8 cellular contexts compared by ENCODE assay signal in the genomic region with DNA sequence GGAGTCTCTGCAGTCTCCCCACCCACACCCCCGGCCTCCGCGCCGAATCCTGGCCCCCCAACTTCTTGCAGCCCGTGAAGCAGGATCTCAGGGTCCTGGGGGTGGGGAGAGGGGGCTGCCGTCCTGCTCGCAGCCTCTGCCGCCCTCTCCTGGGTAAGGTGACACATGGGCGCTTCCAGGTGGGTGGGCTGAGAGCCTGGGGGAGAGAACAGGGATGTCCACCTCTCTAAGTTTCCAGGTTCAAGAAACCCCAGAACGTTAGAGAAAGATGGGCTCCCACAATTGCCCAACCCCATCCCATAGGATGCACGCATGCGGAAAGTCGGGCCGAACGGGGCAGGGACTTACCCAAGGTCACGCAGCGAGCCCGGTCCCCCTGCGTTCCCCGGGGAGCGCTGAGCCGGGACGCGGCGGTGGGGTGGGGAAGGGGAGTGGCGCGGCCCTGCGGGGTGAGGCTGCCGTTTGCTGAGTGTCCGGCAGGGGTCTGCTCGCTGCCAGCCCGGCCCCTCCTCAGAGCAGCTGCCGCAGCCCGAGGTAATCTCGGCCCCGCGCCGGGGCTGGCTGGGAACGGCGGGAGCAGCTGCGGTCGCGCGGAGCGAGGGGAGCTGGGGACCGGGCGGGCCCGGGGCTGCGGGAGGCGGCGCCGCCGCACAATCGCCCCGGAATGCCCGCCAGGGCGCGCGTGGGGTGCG. TPM values are rescaled to one million over a fixed set of nuclear protein-coding genes. Genes with fewer than 3 reads are reported as not detected.
DNase-seq lines count a peak whose midpoint lies in the region; ATAC-seq and TF ChIP-seq lines count a peak whose summit lies in the region.

No MANE protein-coding gene starts in this region.

- H3K4me1 ChIP-seq in PC-9 (replicated peaks; ENCODE audit: insufficient read depth), result peaks cover 32% of the 10 kb centered on the region
- H3K4me1 ChIP-seq in upper lobe of left lung, result peaks cover 21 to 37% (median 24%) of the 10 kb centered on the region in 4 donors

- H3K9me3 ChIP-seq in PC-9 (ENCODE audit: insufficient read depth, low read depth), result no peaks in the 10 kb centered on the region
- no peaks in the 10 kb centered on the region for H3K9me3 ChIP-seq in neural cell (ENCODE audit: low read length)
- no peaks in the 10 kb centered on the region for H3K9me3 ChIP-seq in upper lobe of left lung

- H3F3A ChIP-seq in PC-9 (ENCODE audit: insufficient read depth, low read depth), result peaks cover 51% of the 10 kb centered on the region
- no peaks in the 10 kb centered on the region for H3F3A ChIP-seq in neural cell (ENCODE audit: insufficient read depth, low read length, poor library complexity, severe bottlenecking)

- no TSS peak for BruUV-seq in PC-9 (replicated peaks; lab: Mats Ljungman, UMichigan)

- 2 to 3% methylated on average over 8 to 16 of the region's 60 CpGs for WGBS in upper lobe of left lung, 2 donors

- ATAC-seq in GM19351 (IDR thresholded peaks at IDR 0.05; ENCODE audit: unreplicated experiment), result peak; percentile 61
- peak; percentile 77 to 88 for ATAC-seq in upper lobe of left lung (ENCODE audit: low FRiP score in 2 of 2)

- TF ChIP-seq EP300 in neural cell (conservative IDR thresholded peaks at IDR 0.05; ENCODE audit: poor library complexity, severe bottlenecking), result peak; percentile 19
- no peak for TF ChIP-seq EP300 in upper lobe of left lung (IDR thresholded peaks at IDR 0.05)

- H4K20me1 ChIP-seq in PC-9 (ENCODE audit: insufficient read depth) (peaks cover 15% of the 10 kb centered on the region), neural cell (ENCODE audit: insufficient read depth) (no peaks in the 10 kb centered on the region)

- H3K79me2 ChIP-seq in PC-9 (ENCODE audit: low read depth) (peaks cover 60% of the 10 kb centered on the region), neural cell (replicated peaks; ENCODE audit: insufficient read depth, low read length) (peaks cover 17% of the 10 kb centered on the region)

- H2AFZ ChIP-seq in PC-9, result peak overlapping the region; percentile 82
- peak overlapping the region; percentile 56 for H2AFZ ChIP-seq in neural cell (ENCODE audit: low read depth, low read length)

- TF ChIP-seq CTCF in BJ (IDR thresholded peaks at IDR 0.05; ENCODE audit: insufficient read depth, low read depth, low read length), result peak; percentile 49; the same call in 1 of the 2 replicates
- TF ChIP-seq CTCF in PC-9 (conservative IDR thresholded peaks at IDR 0.05), result peak; percentile 77
- peak; percentile 5 for TF ChIP-seq CTCF in fibroblast of mammary gland (conservative IDR thresholded peaks at IDR 0.05; ENCODE audit: control insufficient read depth, insufficient read depth, low read depth, low read length)
- peak; percentile 75 for TF ChIP-seq CTCF in neural cell (IDR thresholded peaks at IDR 0.05; ENCODE audit: poor library complexity, severe bottlenecking)
- peak in 5 of 6 experiments; percentile 48 to 91 (median 75) for TF ChIP-seq CTCF in upper lobe of left lung (IDR thresholded peaks at IDR 0.05)

- H3K27me3 ChIP-seq in BJ (ENCODE audit: control insufficient read depth, insufficient read depth, low read length) (no peaks in the 10 kb centered on the region), PC-9 (ENCODE audit: insufficient read depth, low read depth) (no peaks in the 10 kb centered on the region), neural cell (ENCODE audit: insufficient read depth, low read depth, low read length) (no peaks in the 10 kb centered on the region), upper lobe of left lung (no peaks in the 10 kb centered on the region)

- CTCF ChIA-PET in BJ (lab: Yijun Ruan, JAX), result interaction anchor here (0.7 to 3.1 kb wide), 17 partner anchors 11 to 167 kb away, joined by 3 to 14 read pairs (median 4); a partner anchor contains a TSS
- CTCF ChIA-PET in PC-9 (lab: Charles Lee), result interaction anchor here (0.7 to 1.6 kb wide), 4 partner anchors 46 to 81 kb away, joined by 3 to 5 read pairs (median 4); a partner anchor contains a TSS

- H3K4me2 ChIP-seq in PC-9 (peak overlapping the region; percentile 86), neural cell (ENCODE audit: low read length) (peak overlapping the region; percentile 55)

- no peak for DNase-seq in BJ (ENCODE audit: low read depth)
- DNase-seq in HUDEP-2 (lab: John Stamatoyannopoulos, UW; ENCODE audit: unreplicated experiment in 76 of 76), result peak in 50 of 76 experiments; percentile 14 to 77 (median 50)
- DNase-seq in PC-9, result peak; percentile 70 to 84
- peak; percentile 41 for DNase-seq in activated T-helper 1 cell treated with Interleukin-2 at 50 U/mL for 16 hours (ENCODE audit: low read depth)
- DNase-seq in fibroblast of mammary gland (ENCODE audit: low read depth), result peak; percentile 31
- DNase-seq in upper lobe of left lung, result peak; percentile 67 to 93

- peaks cover 12% of the 10 kb centered on the region for H3K36me3 ChIP-seq in BJ (ENCODE audit: control insufficient read depth, insufficient read depth, low read length)
- H3K36me3 ChIP-seq in PC-9 (ENCODE audit: low read depth), result peaks cover 16% of the 10 kb centered on the region
- no peaks in the 10 kb centered on the region for H3K36me3 ChIP-seq in neural cell (ENCODE audit: insufficient read depth, low read length)
- H3K36me3 ChIP-seq in upper lobe of left lung, result peaks cover 0 to 21% (median 10%) of the 10 kb centered on the region in 4 donors

- POLR2A ChIA-PET in BJ (lab: Charles Lee), result no interaction called here
- POLR2A ChIA-PET in PC-9 (lab: Charles Lee; ENCODE audit: unreplicated experiment), result interaction anchor here (0.6 to 2.6 kb wide), 5 partner anchors 46 to 136 kb away, joined by 4 to 25 read pairs (median 10); a partner anchor contains a TSS

- TF ChIP-seq RAD21 in neural cell (conservative IDR thresholded peaks at IDR 0.05), result peak; percentile 67

- H3K27ac ChIP-seq in PC-9, result peak overlapping the region; percentile 44
- H3K27ac ChIP-seq in neural cell (ENCODE audit: low read length), result peak overlapping the region; percentile 16
- peak overlapping the region; percentile 90 to 97 (median 96) for H3K27ac ChIP-seq in upper lobe of left lung

- peak in 3 of 4 donors; percentile 36 to 51 (median 42) for TF ChIP-seq POLR2A in upper lobe of left lung (IDR thresholded peaks at IDR 0.05)

- H3K4me3 ChIP-seq in BJ (ENCODE audit: low read depth, low read length) (peak overlapping the region; percentile 81), PC-9 (peak overlapping the region; percentile 97), fibroblast of mammary gland (ENCODE audit: control insufficient read depth, low read depth, low read length) (peak overlapping the region; percentile 87), neural cell (ENCODE audit: low read length) (peak overlapping the region; percentile 100), upper lobe of left lung (peak overlapping the region; percentile 92 to 97 (median 96))

- H3K9me2 ChIP-seq in PC-9 (ENCODE audit: insufficient read depth) (no peaks in the 10 kb centered on the region), neural cell (ENCODE audit: insufficient read depth, low read length) (no peaks in the 10 kb centered on the region)

- intact Hi-C loops in PC-9 (cut with micrococcal nuclease; ENCODE audit: unreplicated experiment), result loop anchor here (1.0 to 5.0 kb wide), 5 partner anchors 28 to 339 kb away; a partner anchor contains a TSS

- H3K9ac ChIP-seq in neural cell (ENCODE audit: low read length), result peak overlapping the region; percentile 97

TF ChIP-seq in neural cell, 6 proteins besides CTCF, POLR2A, EP300 and RAD21 (continues in another document):
- peak; percentile 40 for TF ChIP-seq MXI1 (conservative IDR thresholded peaks at IDR 0.05; ENCODE audit: poor library complexity, severe bottlenecking)

RNA-seq across cellular contexts. Expression of a gene that starts 0.7 kb away (rescaled TPM):
- polyA plus RNA-seq in BJ (2011; rRNA removed) (75.4 and 181 TPM in 2 replicates), neural cell (102 and 121 TPM in 2 replicates)
- polyA minus RNA-seq in BJ (2011; rRNA and poly(A)+ RNA removed), result 131 and 140 TPM in 2 replicates
- total RNA-seq in PC-9 (2021) (502 and 559 TPM in 2 replicates), upper lobe of left lung (100 to 1,000 TPM; 152 to 327 (median 235) TPM)
- polyA minus RNA-seq in neural cell, result 91.2 and 93.2 TPM in 2 replicates

RNA-seq across cellular contexts. Expression of a gene that starts 11.0 kb away (rescaled TPM):
- polyA plus RNA-seq in BJ (2011; rRNA removed), result not detected in 2 replicates
- polyA minus RNA-seq in BJ (2011; rRNA and poly(A)+ RNA removed), result not detected in 2 replicates
- total RNA-seq in PC-9 (2021), result not detected in 2 replicates
- not detected in 2 replicates for polyA plus RNA-seq in neural cell
- polyA minus RNA-seq in neural cell, result not detected in 2 replicates
- total RNA-seq in upper lobe of left lung, result not detected

RNA-seq across cellular contexts. Expression of a gene that starts 46.7 kb away (rescaled TPM):
- polyA plus RNA-seq in BJ (2011; rRNA removed) (13.3 and 33.4 TPM in 2 replicates), neural cell (12.8 and 13.0 TPM in 2 replicates)
- 31.7 and 40.2 TPM in 2 replicates for polyA minus RNA-seq in BJ (2011; rRNA and poly(A)+ RNA removed)
- total RNA-seq in PC-9 (2021) (40.9 and 51.5 TPM in 2 replicates), upper lobe of left lung (10 to 100 TPM; 31.1 to 70.6 (median 50.0) TPM)
- 12.2 and 22.3 TPM in 2 replicates for polyA minus RNA-seq in neural cell

RNA-seq across cellular contexts. Expression of a gene that starts 58.9 kb away (rescaled TPM):
- polyA plus RNA-seq in BJ (2011; rRNA removed) (54.4 and 68.5 TPM in 2 replicates), neural cell (80.5 and 83.2 TPM in 2 replicates)
- 18.6 and 26.8 TPM in 2 replicates for polyA minus RNA-seq in BJ (2011; rRNA and poly(A)+ RNA removed)
- total RNA-seq in PC-9 (2021) (84.5 and 95.0 TPM in 2 replicates), upper lobe of left lung (10 to 100 TPM; 15.7 to 78.6 (median 57.1) TPM)
- polyA minus RNA-seq in neural cell, result 36.3 and 39.2 TPM in 2 replicates

RNA-seq across cellular contexts. Expression of a gene that starts 59.1 kb away (rescaled TPM):
- polyA plus RNA-seq in BJ (2011; rRNA removed), result 474 and 610 TPM in 2 replicates
- 135 and 210 TPM in 2 replicates for polyA minus RNA-seq in BJ (2011; rRNA and poly(A)+ RNA removed)
- 973 and 1,165 TPM in 2 replicates for total RNA-seq in PC-9 (2021)
- 299 and 420 TPM in 2 replicates for polyA plus RNA-seq in neural cell
- polyA minus RNA-seq in neural cell, result 104 and 117 TPM in 2 replicates
- total RNA-seq in upper lobe of left lung, result 1,000 to 10,000 TPM in 1 of 6 donors, 100 to 1,000 TPM in 5; 405 to 1,014 (median 590) TPM

Comparison
In these comparisons a context has a peak if more than half of its experiments do, and no peak if none do; other contexts are left out.
1. CTCF ChIP-seq: peak in every context shown above with its lines; median percentile 77 in PC-9; 75 in neural cell; 75 in upper lobe of left lung; 49 in BJ; 5 in fibroblast of mammary gland.
2. H3K27ac ChIP-seq: peak in every context shown above with its lines; median percentile 96 in upper lobe of left lung; 44 in PC-9; 16 in neural cell.